1 cellular context compared by ENCODE assay signal in genomic region chr5:154078305-154078704, GRCh38.
TF ChIP-seq lines count a peak whose summit lies in the region.

No MANE protein-coding gene starts in this region.

TF ChIP-seq in WTC11, 78 proteins besides CTCF, POLR2A, EP300 and RAD21 (continued from another document):
- TF ChIP-seq, protein P1, sequence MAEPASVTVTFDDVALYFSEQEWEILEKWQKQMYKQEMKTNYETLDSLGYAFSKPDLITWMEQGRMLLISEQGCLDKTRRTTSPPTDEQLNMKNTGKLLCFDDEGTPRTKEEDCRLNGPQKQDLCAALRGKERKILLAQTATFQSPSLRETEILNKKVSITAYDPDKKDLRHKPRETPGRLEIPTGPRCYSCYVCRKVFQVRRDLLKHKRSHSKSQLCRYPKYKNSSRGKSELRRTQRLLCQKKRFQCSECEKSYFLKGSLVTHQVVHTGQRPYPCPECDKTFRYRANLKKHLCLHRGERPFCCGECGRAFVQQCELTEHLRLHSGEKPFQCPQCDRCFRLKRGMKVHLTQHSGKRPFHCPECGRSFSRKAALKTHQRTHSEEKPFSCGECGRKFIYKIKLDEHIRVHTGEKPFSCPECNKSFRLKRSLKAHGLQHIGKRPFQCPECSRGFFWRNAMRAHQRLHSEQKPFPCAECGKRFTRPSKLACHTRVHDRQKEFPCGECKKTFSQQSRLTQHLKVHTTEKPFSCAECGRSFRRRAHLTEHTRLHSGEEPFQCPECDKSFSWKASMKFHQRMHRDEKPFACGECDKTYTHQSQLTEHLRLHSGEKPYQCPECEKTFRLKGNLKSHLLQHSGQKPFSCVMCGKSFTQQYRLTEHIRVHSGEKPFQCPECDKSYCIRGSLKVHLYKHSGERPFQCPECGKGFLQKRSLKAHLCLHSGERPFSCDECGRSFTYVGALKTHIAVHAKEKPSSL (CRISPR knock-in tag; conservative IDR thresholded peaks at IDR 0.05): no peak
- TF ChIP-seq JUN (CRISPR knock-in tag; IDR thresholded peaks at IDR 0.05): no peak
